In genomic region chr19:46995492-46995891, GRCh38 we compare ENCODE assay signal across 27 cellular contexts. TPM values are rescaled to one million over a fixed set of nuclear protein-coding genes. Genes with fewer than 3 reads are reported as not detected.
"Had no signal": no experiment of that assay in that cellular context is flagged by ENCODE, and none has a peak within 500 bp of the region (broad histone marks: within the 10 kb centered on the region; RNA-seq: fewer than 3 reads in every experiment).

No MANE protein-coding gene starts in this region.

- H3K4me1 ChIP-seq: prostate gland had no signal

- ATAC-seq: left lobe of liver; lower lobe of right lung; natural killer cell treated with Interleukin-12 subunit alpha and Interleukin-12 subunit beta and Interleukin-15 and Interleukin-18, amount 100 ng/mL, for 72 hours; sciatic nerve had no signal

- H3K27me3 ChIP-seq: neural progenitor cell, spleen, stomach, transverse colon had no signal

- H3K4me3 ChIP-seq: coronary artery, lower lobe of right lung, neural progenitor cell, prostate gland, spleen, stomach, thoracic aorta, transverse colon had no signal

- H3K27ac ChIP-seq: coronary artery, lower lobe of right lung, neural progenitor cell, parathyroid adenoma, prostate gland, spleen, stomach, thoracic aorta, transverse colon had no signal

- H3K9me3 ChIP-seq: lower lobe of right lung, prostate gland, spleen, stomach, thoracic aorta, transverse colon had no signal

- DNase-seq: effector CD4-positive, alpha-beta T cell; foreskin melanocyte; head of caudate nucleus; hippocampal formation; kidney glomerular epithelial cell; lower lobe of right lung; midbrain; occipital lobe; retina; spleen; stimulated activated CD4-positive, alpha-beta T cell treated with anti-CD3 and anti-CD28 coated beads, Interleukin-15, amount 100 ng/mL, for 24 hours; stimulated activated CD4-positive, alpha-beta T cell treated with anti-CD3 and anti-CD28 coated beads, Interleukin-1b, Interleukin-23, amount 100 ng/mL, for 48 hours; stimulated activated CD4-positive, alpha-beta T cell treated with anti-CD3 and anti-CD28 coated beads, Interleukin-4, amount 100 ng/mL, for 24 hours; stimulated activated naive CD4-positive, alpha-beta T cell; stomach; substantia nigra; transverse colon had no signal

RNA-seq across cellular contexts. Expression of gene NPAS1, which starts 24.1 kb away (rescaled TPM):
- total RNA-seq: dermis microvascular lymphatic vessel endothelial cell; natural killer cell treated with Interleukin-12 subunit alpha and Interleukin-12 subunit beta and Interleukin-15 and Interleukin-18, amount 100 ng/mL, for 72 hours; ureter had no signal
